26 cellular contexts compared by ENCODE assay signal in genomic region chr1:24639094-24639493, GRCh38. TPM values are rescaled to one million over a fixed set of nuclear protein-coding genes. Genes with fewer than 3 reads are reported as not detected.
DNase-seq lines count a peak whose midpoint lies in the region; ATAC-seq, FAIRE-seq and TF ChIP-seq lines count a peak whose summit lies in the region.
"Had no signal": no experiment of that assay in that cellular context is flagged by ENCODE, and none has a peak within 500 bp of the region (broad histone marks: within the 10 kb centered on the region; RNA-seq: fewer than 3 reads in every experiment).

No MANE protein-coding gene starts in this region.

- no peak overlapping the region for H4K8ac ChIP-seq in H1 (ENCODE audit: extremely low read depth, insufficient read depth, low read length)

- no peak for FAIRE-seq in H1 (lab: Jason Lieb, UNC)
- FAIRE-seq: D721Med, GM12892, HTR-8/SVneo had no signal

- H4K20me1 ChIP-seq in PC-3 (ENCODE audit: low read length) = peaks cover 4% of the 10 kb centered on the region
- H4K20me1 ChIP-seq in H1 (replicated peaks in 1 of 2; ENCODE audit: control insufficient read depth in 1 of 2, insufficient read depth in 2 of 2, low read length in 2 of 2) = peaks cover 0 to 3% of the 10 kb centered on the region in 2 experiments

- H3K56ac ChIP-seq in H1 (replicated peaks; ENCODE audit: insufficient read length, low read depth, low read length) = no peak overlapping the region

- H3K14ac ChIP-seq in H1 (ENCODE audit: insufficient read length) = no peak overlapping the region

- H3K4ac ChIP-seq in H1 (replicated peaks; ENCODE audit: insufficient read length, low read depth, low read length) = no peak overlapping the region

- no peak overlapping the region for H3K27ac ChIP-seq in CD4-positive, CD25-positive, alpha-beta regulatory T cell (ENCODE audit: insufficient read depth, low read length, poor library complexity, severe bottlenecking)
- H3K27ac ChIP-seq in PC-3 (ENCODE audit: low read length) = peak overlapping the region; percentile 49
- H3K27ac ChIP-seq in H1 (ENCODE audit: low read depth, low read length) = no peak overlapping the region
- H3K27ac ChIP-seq: BLaER1, ovary, SJSA1, thoracic aorta had no signal

- TF ChIP-seq POLR2A in H1 (IDR thresholded peaks at IDR 0.05; ENCODE audit: control extremely low read depth in 1 of 2, low read depth in 2 of 2, low read length in 2 of 2) = no peak

- no peak overlapping the region for H2AFZ ChIP-seq in PC-3 (ENCODE audit: low read length)
- H2AFZ ChIP-seq in H1 (ENCODE audit: low read length) = no peak overlapping the region

- H2BK20ac ChIP-seq in H1 (ENCODE audit: low read length) = no peak overlapping the region

- no peaks in the 10 kb centered on the region; the same call in 1 of the 2 replicates for H3K79me1 ChIP-seq in H1 (ENCODE audit: low read depth, low read length)

- H3K18ac ChIP-seq in H1 (ENCODE audit: extremely low read depth, low read length) = no peak overlapping the region

- peaks cover 22% of the 10 kb centered on the region for H3K27me3 Mint-ChIP-seq in activated CD8-positive, alpha-beta memory T cell treated with anti-CD3 and anti-CD28 coated beads, Interleukin-2, amount 10 ng/mL, durations not matched to agents 7 days and 5 days
- peaks cover 19% of the 10 kb centered on the region for H3K27me3 Mint-ChIP-seq in CD4-positive, CD25-positive, alpha-beta regulatory T cell
- H3K27me3 Mint-ChIP-seq: stimulated activated memory B cell treated with anti-CD40 and anti-IgM and Interleukin-4, amounts not matched to agents 10 μg/mL and 1 μg/mL and 100 μg/mL, for 72 hours had no signal

- BruUV-seq in PC-3 (replicated peaks; lab: Mats Ljungman, UMichigan) = no TSS peak

- no peak overlapping the region for H4K91ac ChIP-seq in H1 (replicated peaks; ENCODE audit: insufficient read length, low read length)

- H3K9me3 Mint-ChIP-seq in activated CD8-positive, alpha-beta memory T cell treated with anti-CD3 and anti-CD28 coated beads, Interleukin-2, amount 10 ng/mL, durations not matched to agents 7 days and 5 days (ENCODE audit: low read depth) = no peaks in the 10 kb centered on the region
- H3K9me3 Mint-ChIP-seq in CD4-positive, CD25-positive, alpha-beta regulatory T cell = no peaks in the 10 kb centered on the region
- H3K9me3 Mint-ChIP-seq: stimulated activated memory B cell treated with anti-CD40 and anti-IgM and Interleukin-4, amounts not matched to agents 10 μg/mL and 1 μg/mL and 100 μg/mL, for 72 hours had no signal

- POLR2A ChIA-PET in PC-3 (lab: Charles Lee; ENCODE audit: unreplicated experiment) = no interaction called here
- POLR2A ChIA-PET in H1 (lab: Charles Lee; ENCODE audit: partially characterized antibody) = interaction anchor here (1.0 kb wide), 1 partner anchor 40 kb away, joined by 3 read pairs; no protein-coding TSS in a partner anchor

- H3K9me3 ChIP-seq in CD4-positive, CD25-positive, alpha-beta regulatory T cell (ENCODE audit: control insufficient read depth in 2 of 2, low read length in 2 of 2) = no peaks in the 10 kb centered on the region
- H3K9me3 ChIP-seq in PC-3 (ENCODE audit: low read length) (no peaks in the 10 kb centered on the region), H1 (ENCODE audit: insufficient read depth in 2 of 2, low read depth in 1 of 2, low read length in 1 of 2) (no peaks in the 10 kb centered on the region)
- H3K9me3 ChIP-seq: BLaER1, ovary, thoracic aorta had no signal

- H3K9ac ChIP-seq in PC-3 (ENCODE audit: low read length) (no peak overlapping the region), H1 (replicated peaks in 1 of 4; ENCODE audit: extremely low read depth in 1 of 4, low read depth in 3 of 4, low read length in 3 of 4) (no peak overlapping the region)
- H3K9ac ChIP-seq: BLaER1 had no signal

- H3K79me2 ChIP-seq in PC-3 (ENCODE audit: low read length) (peaks cover 24% of the 10 kb centered on the region), H1 (ENCODE audit: control insufficient read depth in 1 of 2, insufficient read depth in 2 of 2, low read length in 2 of 2) (peaks cover 6 to 14% of the 10 kb centered on the region in 2 experiments)

- H4K5ac ChIP-seq in H1 (ENCODE audit: insufficient read length, low read depth, low read length) = no peak overlapping the region

- H3K27me3 ChIP-seq in CD4-positive, CD25-positive, alpha-beta regulatory T cell (ENCODE audit: control insufficient read depth, insufficient read depth, low read length) = peaks cover 4% of the 10 kb centered on the region
- H3K27me3 ChIP-seq in PC-3 (ENCODE audit: low read length) (no peaks in the 10 kb centered on the region), H1 (replicated peaks in 1 of 4; ENCODE audit: control insufficient read depth in 3 of 4, extremely low read depth in 1 of 4, insufficient read depth in 3 of 4, low read length in 3 of 4) (no peaks in the 10 kb centered on the region)
- H3K27me3 ChIP-seq: BLaER1, ovary, SJSA1 had no signal

- H3K23ac ChIP-seq in H1 (ENCODE audit: insufficient read length) = no peak overlapping the region

- H3K4me3 Mint-ChIP-seq in activated CD8-positive, alpha-beta memory T cell treated with anti-CD3 and anti-CD28 coated beads, Interleukin-2, amount 10 ng/mL, durations not matched to agents 7 days and 5 days = no peak overlapping the region
- H3K4me3 Mint-ChIP-seq in CD4-positive, CD25-positive, alpha-beta regulatory T cell = peak overlapping the region in 3 of 4 donors; percentile 17 to 98 (median 35)
- H3K4me3 Mint-ChIP-seq: stimulated activated memory B cell treated with anti-CD40 and anti-IgM and Interleukin-4, amounts not matched to agents 10 μg/mL and 1 μg/mL and 100 μg/mL, for 72 hours had no signal

- H3K36me3 Mint-ChIP-seq in activated CD8-positive, alpha-beta memory T cell treated with anti-CD3 and anti-CD28 coated beads, Interleukin-2, amount 10 ng/mL, durations not matched to agents 7 days and 5 days = peaks cover under 1% of the 10 kb centered on the region
- no peaks in the 10 kb centered on the region for H3K36me3 Mint-ChIP-seq in CD4-positive, CD25-positive, alpha-beta regulatory T cell
- H3K36me3 Mint-ChIP-seq: stimulated activated memory B cell treated with anti-CD40 and anti-IgM and Interleukin-4, amounts not matched to agents 10 μg/mL and 1 μg/mL and 100 μg/mL, for 72 hours had no signal

- H2BK5ac ChIP-seq in H1 (ENCODE audit: low read depth, low read length) = no peak overlapping the region

- H2BK120ac ChIP-seq in H1 (replicated peaks; ENCODE audit: low read depth, low read length) = no peak overlapping the region

- H3K23me2 ChIP-seq in H1 (ENCODE audit: low read depth, low read length) = peaks cover 6% of the 10 kb centered on the region

- no peak overlapping the region for H2BK15ac ChIP-seq in H1 (ENCODE audit: low read length)

- no peaks in the 10 kb centered on the region for H3K9me2 ChIP-seq in PC-3 (replicated peaks; ENCODE audit: low read length)

- TF ChIP-seq EP300 in H1 (IDR thresholded peaks at IDR 0.05; ENCODE audit: borderline replicate concordance in 1 of 2, low read depth in 2 of 2, low read length in 2 of 2) = no peak

- intact Hi-C loops in PC-3 (cut with micrococcal nuclease) = loop anchor here (10.0 kb wide), 1 partner anchor 134 kb away; the partner anchor contains the start of gene RCAN3

- H3K4me3 ChIP-seq in CD4-positive, CD25-positive, alpha-beta regulatory T cell (ENCODE audit: low read depth, low read length) = no peak overlapping the region
- H3K4me3 ChIP-seq in PC-3 (ENCODE audit: low read length) (no peak overlapping the region), H1 (ENCODE audit: extremely low read depth in 1 of 4, insufficient read depth in 2 of 4, low read depth in 3 of 4, low read length in 4 of 4) (no peak overlapping the region)
- H3K4me3 ChIP-seq: BLaER1, ovary, SJSA1, thoracic aorta had no signal

- no peak for TF ChIP-seq RAD21 in H1 (IDR thresholded peaks at IDR 0.05 in 1 of 2, conservative IDR thresholded peaks at IDR 0.05 in 1 of 2; ENCODE audit: low read depth in 2 of 2, low read length in 2 of 2)

- H3K36me3 ChIP-seq in CD4-positive, CD25-positive, alpha-beta regulatory T cell (ENCODE audit: control insufficient read depth, insufficient read depth, low read length) = no peaks in the 10 kb centered on the region
- H3K36me3 ChIP-seq in PC-3 (ENCODE audit: low read depth, low read length) = no peaks in the 10 kb centered on the region
- H3K36me3 ChIP-seq in H1 (ENCODE audit: control insufficient read depth in 2 of 4, insufficient read depth in 4 of 4, low read length in 3 of 4) = no peaks in the 10 kb centered on the region
- H3K36me3 ChIP-seq: BLaER1, ovary, thoracic aorta had no signal

- no peak for DNase-seq in activated CD8-positive, alpha-beta memory T cell treated with anti-CD3 and anti-CD28 coated beads, Interleukin-2, amount 10 ng/mL, durations not matched to agents 7 days and 5 days
- no peak for DNase-seq in activated CD8-positive, alpha-beta memory T cell treated with anti-CD3 and anti-CD28 coated beads, Interleukin-2, amount 50 U/mL, for 48 hours
- DNase-seq in CD4-positive, CD25-positive, alpha-beta regulatory T cell = no peak
- DNase-seq in PC-3 (no peak), H1 (ENCODE audit: low read depth in 1 of 2, low spot score in 2 of 2) (no peak), NCI-H446 treated with DMSO at 0.1 percent for 48 hours (lab: John Stamatoyannopoulos, UW) (no peak), NCI-H2029 treated with DMSO at 0.1 percent for 48 hours (lab: John Stamatoyannopoulos, UW) (no peak), KG1 (lab: John Stamatoyannopoulos, UW) (no peak)
- DNase-seq: activated CD4-positive, alpha-beta T cell treated with anti-CD3 and anti-CD28 coated beads for 48 hours; activated CD8-positive, alpha-beta memory T cell treated with anti-CD3 and anti-CD28 coated beads, Interleukin-2, amount 50 U/mL, for 4 hours; effector CD4-positive, alpha-beta T cell; H7; Kasumi-1; NCI-H1694; NCI-H2171; NCI-H524 treated with DMSO at 0.1 percent for 48 hours; ovary; right cardiac atrium; stimulated activated CD4-positive, alpha-beta T cell treated with anti-CD3 and anti-CD28 coated beads, Interleukin-4, amount 100 ng/mL, for 1 hour had no signal

- WGBS in H1 (ENCODE audit: extremely low coverage in 1 of 2, insufficient coverage in 1 of 2, insufficient read length in 1 of 2, insufficient replicate concordance in 2 of 2, low coverage in 1 of 2, low lambda C conversion rate in 2 of 2, missing lambda C conversion rate in 1 of 2), 2 experiments = 83% methylated on average over 2 of the region's 2 CpGs; no CpG with 5 or more reads in 1 of the 2 experiments

- H3K4me1 ChIP-seq in CD4-positive, CD25-positive, alpha-beta regulatory T cell (ENCODE audit: control insufficient read depth, insufficient read depth, low read length, poor library complexity, severe bottlenecking) = peaks cover 16% of the 10 kb centered on the region
- H3K4me1 ChIP-seq in PC-3 (ENCODE audit: insufficient read depth, low read length) (peaks cover 17% of the 10 kb centered on the region), H1 (replicated peaks in 1 of 4; ENCODE audit: control insufficient read depth in 3 of 4, insufficient read depth in 4 of 4, low read length in 3 of 4) (peaks cover 0 to 6% (median 3%) of the 10 kb centered on the region in 4 experiments; a peak in 5 of 7 replicates)

- no peak overlapping the region for H2BK12ac ChIP-seq in H1 (ENCODE audit: low read depth, low read length)

- peak overlapping the region; percentile 0 for H3K27ac Mint-ChIP-seq in activated CD8-positive, alpha-beta memory T cell treated with anti-CD3 and anti-CD28 coated beads, Interleukin-2, amount 10 ng/mL, durations not matched to agents 7 days and 5 days
- peak overlapping the region in 2 of 3 donors; percentile 19 to 29 for H3K27ac Mint-ChIP-seq in CD4-positive, CD25-positive, alpha-beta regulatory T cell
- H3K27ac Mint-ChIP-seq: stimulated activated memory B cell treated with anti-CD40 and anti-IgM and Interleukin-4, amounts not matched to agents 10 μg/mL and 1 μg/mL and 100 μg/mL, for 72 hours had no signal

- CTCF ChIA-PET in activated CD8-positive, alpha-beta memory T cell treated with anti-CD3 and anti-CD28 coated beads, Interleukin-2, amount 10 ng/mL, durations not matched to agents 7 days and 5 days (lab: Charles Lee) = interaction anchor here (0.7 to 2.4 kb wide), 3 partner anchors 52 to 364 kb away, joined by 4 to 12 read pairs (median 10); partner anchors contain the start of gene NIPAL3
- CTCF ChIA-PET in PC-3 (lab: Charles Lee) (interaction anchor here (0.7 kb wide), 1 partner anchor 11 kb away, joined by 3 read pairs; no protein-coding TSS in a partner anchor), H1 (lab: Charles Lee; ENCODE audit: partially characterized antibody) (interaction anchor here (0.6 to 7.1 kb wide), 6 partner anchors 43 to 291 kb away, joined by 3 to 45 read pairs (median 3); partner anchors contain the start of gene NIPAL3)

- H3F3A ChIP-seq in PC-3 (ENCODE audit: low read length, unreplicated experiment) = no peaks in the 10 kb centered on the region

- H2AK5ac ChIP-seq in H1 (ENCODE audit: low read depth, low read length) = no peak overlapping the region

- H3K4me2 ChIP-seq in PC-3 (ENCODE audit: low read length) = no peak overlapping the region
- no peak overlapping the region for H3K4me2 ChIP-seq in H1 (ENCODE audit: insufficient read depth in 1 of 2, low read depth in 2 of 2, low read length in 2 of 2)
- H3K4me2 ChIP-seq: BLaER1 had no signal

- no peak for TF ChIP-seq CTCF in PC-3 (conservative IDR thresholded peaks at IDR 0.05; ENCODE audit: low read depth, low read length)
- TF ChIP-seq CTCF in H1 (IDR thresholded peaks at IDR 0.05; ENCODE audit: control extremely low read depth in 1 of 3, insufficient read depth in 1 of 3, low read depth in 1 of 3, low read length in 3 of 3) = no peak

- ATAC-seq in activated CD8-positive, alpha-beta memory T cell treated with anti-CD3 and anti-CD28 coated beads, Interleukin-2, amount 10 ng/mL, durations not matched to agents 7 days and 5 days = no peak
- ATAC-seq in CD4-positive, CD25-positive, alpha-beta regulatory T cell (ENCODE audit: low read depth in 2 of 2) = no peak
- no peak for ATAC-seq in PC-3
- ATAC-seq: right cardiac atrium; stimulated activated memory B cell treated with anti-CD40 and anti-IgM and Interleukin-4, amounts not matched to agents 10 μg/mL and 1 μg/mL and 100 μg/mL, for 72 hours had no signal

- H3K4me1 Mint-ChIP-seq in activated CD8-positive, alpha-beta memory T cell treated with anti-CD3 and anti-CD28 coated beads, Interleukin-2, amount 10 ng/mL, durations not matched to agents 7 days and 5 days = peaks cover 16% of the 10 kb centered on the region
- peaks cover 15 to 23% (median 18%) of the 10 kb centered on the region in 4 donors for H3K4me1 Mint-ChIP-seq in CD4-positive, CD25-positive, alpha-beta regulatory T cell

RNA-seq across cellular contexts. Expression of gene SRRM1, which starts 4.0 kb away (rescaled TPM):
- total RNA-seq in activated CD8-positive, alpha-beta memory T cell treated with anti-CD3 and anti-CD28 coated beads, Interleukin-2, amount 10 ng/mL, durations not matched to agents 7 days and 5 days = 100 to 1,000 TPM; 191 to 215 TPM
- 284 TPM for total RNA-seq in CD4-positive, CD25-positive, alpha-beta regulatory T cell
- 100 to 1,000 TPM in 1 of 4 donors, 10 to 100 TPM in 3; 85.5 to 120 (median 91.6) TPM for polyA plus RNA-seq in CD4-positive, CD25-positive, alpha-beta regulatory T cell
- total RNA-seq in PC-3 (2014; rRNA removed) = 30.7 and 51.3 TPM in 2 replicates
- 230 and 255 TPM in 2 replicates for total RNA-seq in H1 (2021; fragmentation: NEBNext Ultra II Directional; extraction: Animal tissue kit (Norgen Biotek cat#: 25700))
- polyA plus RNA-seq in H1 (2011; rRNA removed) = 72.7 and 77.1 TPM in 2 replicates
- polyA plus RNA-seq in H1 (2011; cell fraction: cytosol; rRNA removed) = 76.6 TPM
- polyA plus RNA-seq in H1 (2011; cell fraction: nucleus; rRNA removed) = 138 TPM
- 127 to 202 TPM (median 129 TPM) in 4 replicates for polyA plus RNA-seq in H1 (2012, experiment 1 of 2)
- polyA plus RNA-seq in H1 (2012, experiment 2 of 2) = 64.9 TPM
- polyA plus RNA-seq in H1 (2013, experiment 1 of 2) = 434 TPM
- polyA plus RNA-seq in H1 (2013, experiment 2 of 2) = 464 TPM
- polyA minus RNA-seq in H1 (2011; rRNA and poly(A)+ RNA removed) = 86.9 and 117 TPM in 2 replicates
- 75.5 TPM for polyA minus RNA-seq in H1 (2011; cell fraction: cytosol; rRNA and poly(A)+ RNA removed)
- 191 TPM for polyA minus RNA-seq in H1 (2011; cell fraction: nucleus; rRNA and poly(A)+ RNA removed)
